Comparison of ENCODE assay signal across 11 cellular contexts in genomic region chr5:93587919-93588585, GRCh38. TPM values are rescaled to one million over a fixed set of nuclear protein-coding genes. Genes with fewer than 3 reads are reported as not detected.
A peak's percentile ranks its signal among the peaks of the same experiment; 100 is the strongest.
DNase-seq lines count a peak whose midpoint lies in the region; ATAC-seq and TF ChIP-seq lines count a peak whose summit lies in the region.
"Had no signal": no experiment of that assay in that cellular context is flagged by ENCODE, and none has a peak within 500 bp of the region (broad histone marks: within the 10 kb centered on the region; RNA-seq: fewer than 3 reads in every experiment).

No MANE protein-coding gene starts in this region.

- WGBS in endodermal cell (ENCODE audit: insufficient coverage in 1 of 2, insufficient read length in 1 of 2), 2 experiments, result 3% methylated on average over 19 to 70 of the region's 70 CpGs

- no peaks in the 10 kb centered on the region for H3K36me3 Mint-ChIP-seq in endodermal cell (ENCODE audit: low read depth)
- H3K36me3 Mint-ChIP-seq in naive thymus-derived CD8-positive, alpha-beta T cell, result peaks cover 5 to 12% (median 6%) of the 10 kb centered on the region in 3 donors

- no peak overlapping the region for H3K27ac Mint-ChIP-seq in endodermal cell
- peak overlapping the region in 2 of 10 donors; percentile 29 to 86 for H3K27ac Mint-ChIP-seq in naive thymus-derived CD8-positive, alpha-beta T cell

- peaks cover 10% of the 10 kb centered on the region for H3K4me1 Mint-ChIP-seq in endodermal cell
- H3K4me1 Mint-ChIP-seq in naive thymus-derived CD8-positive, alpha-beta T cell, result peaks cover 10 to 23% (median 19%) of the 10 kb centered on the region in 4 donors

- H3K9me3 Mint-ChIP-seq in endodermal cell, result no peaks in the 10 kb centered on the region
- peaks cover 0 to 17% (median 4%) of the 10 kb centered on the region in 9 donors for H3K9me3 Mint-ChIP-seq in naive thymus-derived CD8-positive, alpha-beta T cell

- no peaks in the 10 kb centered on the region; the same call in 1 of the 2 replicates for H3K9me3 ChIP-seq in AG04450 (ENCODE audit: control insufficient read depth, insufficient read depth, low read length)
- H3K9me3 ChIP-seq in endodermal cell (ENCODE audit: control insufficient read depth, low read length), result no peaks in the 10 kb centered on the region
- H3K9me3 ChIP-seq: HAP-1 had no signal

- peak overlapping the region; percentile 20 for H3K4me3 Mint-ChIP-seq in endodermal cell
- peak overlapping the region in 6 of 10 donors; percentile 10 to 64 (median 22) for H3K4me3 Mint-ChIP-seq in naive thymus-derived CD8-positive, alpha-beta T cell

- POLR2A ChIA-PET in AG04450 (lab: Yijun Ruan, JAX), result interaction anchor here (0.8 to 1.4 kb wide), 5 partner anchors 19 to 398 kb away, joined by 3 to 6 read pairs (median 3); no protein-coding TSS in a partner anchor
- POLR2A ChIA-PET in naive thymus-derived CD8-positive, alpha-beta T cell (lab: Charles Lee), result no interaction called here

- peak overlapping the region; percentile 87 for H3K27ac ChIP-seq in AG04450 (ENCODE audit: low read depth, low read length)
- H3K27ac ChIP-seq in endodermal cell (ENCODE audit: low read depth, low read length), result peak overlapping the region; percentile 77

- no peak for TF ChIP-seq CTCF in AG04450 (IDR thresholded peaks at IDR 0.05; ENCODE audit: low read depth, low read length)
- TF ChIP-seq CTCF in endodermal cell (conservative IDR thresholded peaks at IDR 0.05), result no peak

- CTCF ChIA-PET in AG04450 (lab: Charles Lee), result interaction anchor here (0.9 to 1.6 kb wide), 4 partner anchors 13 to 321 kb away, joined by 3 to 4 read pairs (median 4); no protein-coding TSS in a partner anchor

- H3K36me3 ChIP-seq in endodermal cell (ENCODE audit: control insufficient read depth, insufficient read depth, low read length), result no peaks in the 10 kb centered on the region

- DNase-seq in AG04450 (ENCODE audit: low read depth, low spot score) (no peak), NCI-H748 treated with DMSO at 0.1 percent for 48 hours (lab: John Stamatoyannopoulos, UW) (peak; percentile 39), endodermal cell (peak; percentile 78), NCI-H1694 (lab: John Stamatoyannopoulos, UW) (no peak), NCI-H345 (lab: John Stamatoyannopoulos, UW) (no peak)
- no peak for DNase-seq in naive thymus-derived CD8-positive, alpha-beta T cell
- DNase-seq: activated T-cell treated with anti-CD3 and anti-CD28 coated beads, Interleukin-2, amount 50 U/mL, for 1 hour; SHP77 treated with DMSO at 0.1 percent for 48 hours had no signal

- peaks cover 33% of the 10 kb centered on the region for H3K27me3 Mint-ChIP-seq in endodermal cell (ENCODE audit: insufficient read depth)
- H3K27me3 Mint-ChIP-seq in naive thymus-derived CD8-positive, alpha-beta T cell, result peaks cover 51 to 74% (median 65%) of the 10 kb centered on the region in 5 donors

- H3K27me3 ChIP-seq in AG04450 (ENCODE audit: control insufficient read depth, insufficient read depth, low read length) (no peaks in the 10 kb centered on the region), endodermal cell (ENCODE audit: control insufficient read depth, insufficient read depth, low read length, poor library complexity, severe bottlenecking) (peaks cover 89% of the 10 kb centered on the region)

- H3K4me3 ChIP-seq in AG04450 (ENCODE audit: low read depth, low read length) (peak overlapping the region; percentile 92), endodermal cell (ENCODE audit: low read length) (no peak overlapping the region)

- no peak overlapping the region for H3K9ac ChIP-seq in endodermal cell (ENCODE audit: extremely low read depth, low read length, poor library complexity, severe bottlenecking)

- ATAC-seq in naive thymus-derived CD8-positive, alpha-beta T cell, result peak in 1 of 2 donors; percentile 32
- ATAC-seq in HG02678 (IDR thresholded peaks at IDR 0.05; ENCODE audit: unreplicated experiment), result no peak
- ATAC-seq in GM19395 (IDR thresholded peaks at IDR 0.05; ENCODE audit: unreplicated experiment), result no peak

- no peaks in the 10 kb centered on the region for H3K4me1 ChIP-seq in endodermal cell (ENCODE audit: control insufficient read depth, insufficient read depth, low read length)

RNA-seq across cellular contexts. Expression of gene NR2F1, which starts 5.0 kb away (rescaled TPM):
- 47.9 and 65.5 TPM in 2 replicates for polyA plus RNA-seq in AG04450 (2011; rRNA removed)
- 63.1 and 83.0 TPM in 2 replicates for polyA minus RNA-seq in AG04450 (2011; rRNA and poly(A)+ RNA removed)
- under 1 TPM in 1 of 2 donors, not detected in 1; 0.22 TPM for total RNA-seq in endodermal cell
- 304 TPM for polyA plus RNA-seq in endodermal cell (2013, experiment 1 of 2)
- 263 TPM for polyA plus RNA-seq in endodermal cell (2013, experiment 2 of 2)
- total RNA-seq in naive thymus-derived CD8-positive, alpha-beta T cell, result not detected
- polyA plus RNA-seq in naive thymus-derived CD8-positive, alpha-beta T cell, result not detected

RNA-seq across cellular contexts. Expression of gene NR2F1-AS1, which starts 7.0 kb away (rescaled TPM):
- polyA plus RNA-seq in AG04450 (2011; rRNA removed), result 25.5 and 29.9 TPM in 2 replicates
- polyA minus RNA-seq in AG04450 (2011; rRNA and poly(A)+ RNA removed), result 17.1 and 19.4 TPM in 2 replicates
- 1 to 10 TPM; 1.4 to 3.3 TPM for total RNA-seq in endodermal cell
- polyA plus RNA-seq in endodermal cell (2013, experiment 1 of 2), result 37.1 TPM
- polyA plus RNA-seq in endodermal cell (2013, experiment 2 of 2), result 26.7 TPM
- total RNA-seq in naive thymus-derived CD8-positive, alpha-beta T cell, result not detected
- not detected for polyA plus RNA-seq in naive thymus-derived CD8-positive, alpha-beta T cell

Comparison
In these comparisons a context has a peak if more than half of its experiments do, and no peak if none do; other contexts are left out.
1. DNase-seq: peak in NCI-H748 treated with DMSO at 0.1 percent for 48 hours (single experiment) and endodermal cell (single experiment); none in AG04450 (single experiment), naive thymus-derived CD8-positive, alpha-beta T cell (0 of 10), NCI-H1694 (single experiment) and NCI-H345 (single experiment).